Comparison of ENCODE assay signal across 38 cellular contexts in the genomic region with DNA sequence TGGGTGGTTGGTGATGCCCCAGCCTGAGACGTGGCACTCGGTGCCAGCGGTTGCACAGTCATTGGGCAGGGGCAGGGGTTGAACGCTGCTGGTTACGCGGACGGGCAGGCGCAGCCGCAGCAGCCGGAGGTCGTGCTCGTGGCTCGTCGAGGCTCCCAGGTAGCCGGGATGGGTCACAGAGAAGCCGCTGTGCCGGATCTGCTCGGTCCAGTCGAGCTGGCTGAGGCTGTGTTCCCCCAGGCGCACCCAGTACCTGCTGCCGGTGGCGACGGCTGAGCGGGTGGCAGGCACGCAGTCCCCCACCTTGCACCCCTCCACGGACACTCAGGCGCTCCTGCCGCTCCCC. TPM values are rescaled to one million over a fixed set of nuclear protein-coding genes. Genes with fewer than 3 reads are reported as not detected.
"Had no signal": no experiment of that assay in that cellular context is flagged by ENCODE, and none has a peak within 500 bp of the region (broad histone marks: within the 10 kb centered on the region; RNA-seq: fewer than 3 reads in every experiment).

No MANE protein-coding gene starts in this region.

- FAIRE-seq: colon, endometrium, endothelial cell of umbilical vein had no signal

- H3K4me3 ChIP-seq: adrenal gland, body of pancreas, esophagus squamous epithelium, gastroesophageal sphincter had no signal

- H3K36me3 ChIP-seq: adrenal gland, esophagus squamous epithelium, gastroesophageal sphincter, WERI-Rb-1 had no signal

- H3K27me3 ChIP-seq: body of pancreas had no signal

- H3K4me1 ChIP-seq: adrenal gland, gastroesophageal sphincter had no signal

- H3K9me3 ChIP-seq: adrenal gland, body of pancreas, esophagus squamous epithelium, gastroesophageal sphincter had no signal

- DNase-seq: activated B cell treated with CpG ODN at 0.5 μM for 24 hours; activated CD4-positive, alpha-beta memory T cell treated with anti-CD3 and anti-CD28 coated beads for 36 hours; activated CD4-positive, alpha-beta T cell treated with anti-CD3 and anti-CD28 coated beads for 36 hours; activated CD4-positive, alpha-beta T cell treated with anti-CD3 and anti-CD28 coated beads, Interleukin-2, amount 10 ng/mL, durations not matched to agents 24 days and 14 days; activated CD8-positive, alpha-beta memory T cell treated with anti-CD3 and anti-CD28 coated beads, Interleukin-2, amount 10 ng/mL, durations not matched to agents 7 days and 5 days; activated CD8-positive, alpha-beta memory T cell treated with anti-CD3 and anti-CD28 coated beads, Interleukin-2, amount 50 U/mL, for 4 hours; activated CD8-positive, alpha-beta T cell treated with anti-CD3 and anti-CD28 coated beads, Interleukin-2, amount 10 ng/mL, durations not matched to agents 7 days and 5 days; activated effector memory CD4-positive, alpha-beta T cell treated with anti-CD3 and anti-CD28 coated beads, Interleukin-2, amount 50 U/mL, for 16 hours; activated naive CD4-positive, alpha-beta T cell treated with anti-CD3 and anti-CD28 coated beads for 36 hours; activated naive CD8-positive, alpha-beta T cell treated with anti-CD3 and anti-CD28 coated beads for 36 hours; activated naive CD8-positive, alpha-beta T cell treated with anti-CD3 and anti-CD28 coated beads, Interleukin-2, amount 50 U/mL, for 24 hours; activated T-cell treated with anti-CD3 and anti-CD28 coated beads, Interleukin-2, amount 50 U/mL, for 1 hour; activated T-cell treated with anti-CD3 and anti-CD28 coated beads, Interleukin-2, amount 50 U/mL, for 48 hours; adrenal gland; amygdala; aorta; body of pancreas; caudate nucleus; effector CD8-positive, alpha-beta T cell; esophagus squamous epithelium; foreskin melanocyte; T-helper 1 cell; T-helper 17 cell; T1000; WERI-Rb-1 had no signal

- ATAC-seq: activated CD4-positive, alpha-beta T cell treated with anti-CD3 and anti-CD28 coated beads for 36 hours; activated CD8-positive, alpha-beta memory T cell treated with anti-CD3 and anti-CD28 coated beads, Interleukin-2, amount 10 ng/mL, durations not matched to agents 7 days and 5 days; activated CD8-positive, alpha-beta T cell treated with anti-CD3 and anti-CD28 coated beads, Interleukin-2, amount 10 ng/mL, durations not matched to agents 7 days and 5 days; activated naive CD8-positive, alpha-beta T cell treated with anti-CD3 and anti-CD28 coated beads, Interleukin-2, amount 50 U/mL, for 24 hours; body of pancreas; gastroesophageal sphincter; T-helper 17 cell had no signal

- H3K27ac ChIP-seq: adrenal gland, body of pancreas, epithelial cell of prostate, esophagus squamous epithelium, gastroesophageal sphincter, WERI-Rb-1 had no signal

RNA-seq across cellular contexts. Expression of gene KLK12, which starts 2.9 kb away (rescaled TPM):
- total RNA-seq: activated B cell treated with CpG ODN at 0.5 μM for 24 hours; activated CD4-positive, alpha-beta memory T cell treated with anti-CD3 and anti-CD28 coated beads for 36 hours; activated CD4-positive, alpha-beta T cell treated with anti-CD3 and anti-CD28 coated beads for 36 hours; activated CD4-positive, alpha-beta T cell treated with anti-CD3 and anti-CD28 coated beads, Interleukin-2, amount 10 ng/mL, durations not matched to agents 24 days and 14 days; activated CD8-positive, alpha-beta memory T cell treated with anti-CD3 and anti-CD28 coated beads for 36 hours; activated CD8-positive, alpha-beta memory T cell treated with anti-CD3 and anti-CD28 coated beads, Interleukin-2, amount 10 ng/mL, durations not matched to agents 7 days and 5 days; activated CD8-positive, alpha-beta T cell treated with anti-CD3 and anti-CD28 coated beads, Interleukin-2, amount 10 ng/mL, durations not matched to agents 7 days and 5 days; activated naive CD4-positive, alpha-beta T cell treated with anti-CD3 and anti-CD28 coated beads for 36 hours; activated naive CD8-positive, alpha-beta T cell treated with anti-CD3 and anti-CD28 coated beads for 36 hours; activated T-helper 1 cell treated with anti-CD3 and anti-CD28 coated beads, Interleukin-12 subunit alpha, Interleukin-12 subunit beta, Interleukin-2, Interleukin-4 antibody, amounts not matched to agents 30 ng/mL and 10 ng/mL and 1 ng/mL, durations not matched to agents 14 hours and 24 hours and 36 hours; activated T-helper 2 cell treated with anti-CD3 and anti-CD28 coated beads, Interferon-gamma antibody, Interleukin-2, Interleukin-4, amounts not matched to agents 10 μg/mL and 5 μg/mL and 100 μg/mL, durations not matched to agents 14 hours and 24 hours and 36 hours; adrenal gland; aorta; body of pancreas; chondrocyte; dermis microvascular lymphatic vessel endothelial cell; endothelial cell of umbilical vein; fibroblast of lung; fibroblast of villous mesenchyme; glomerular endothelial cell; T-helper 17 cell had no signal
- polyA plus RNA-seq: aorta, endothelial cell of umbilical vein, fibroblast of lung had no signal

RNA-seq across cellular contexts. Expression of gene KLK11, which starts 5.4 kb away (rescaled TPM):
- total RNA-seq: activated B cell treated with CpG ODN at 0.5 μM for 24 hours; activated CD4-positive, alpha-beta memory T cell treated with anti-CD3 and anti-CD28 coated beads for 36 hours; activated CD4-positive, alpha-beta T cell treated with anti-CD3 and anti-CD28 coated beads for 36 hours; activated CD4-positive, alpha-beta T cell treated with anti-CD3 and anti-CD28 coated beads, Interleukin-2, amount 10 ng/mL, durations not matched to agents 24 days and 14 days; activated CD8-positive, alpha-beta memory T cell treated with anti-CD3 and anti-CD28 coated beads for 36 hours; activated CD8-positive, alpha-beta memory T cell treated with anti-CD3 and anti-CD28 coated beads, Interleukin-2, amount 10 ng/mL, durations not matched to agents 7 days and 5 days; activated CD8-positive, alpha-beta T cell treated with anti-CD3 and anti-CD28 coated beads, Interleukin-2, amount 10 ng/mL, durations not matched to agents 7 days and 5 days; activated naive CD4-positive, alpha-beta T cell treated with anti-CD3 and anti-CD28 coated beads for 36 hours; activated naive CD8-positive, alpha-beta T cell treated with anti-CD3 and anti-CD28 coated beads for 36 hours; activated T-helper 1 cell treated with anti-CD3 and anti-CD28 coated beads, Interleukin-12 subunit alpha, Interleukin-12 subunit beta, Interleukin-2, Interleukin-4 antibody, amounts not matched to agents 30 ng/mL and 10 ng/mL and 1 ng/mL, durations not matched to agents 14 hours and 24 hours and 36 hours; activated T-helper 2 cell treated with anti-CD3 and anti-CD28 coated beads, Interferon-gamma antibody, Interleukin-2, Interleukin-4, amounts not matched to agents 10 μg/mL and 5 μg/mL and 100 μg/mL, durations not matched to agents 14 hours and 24 hours and 36 hours; adrenal gland; aorta; chondrocyte; dermis microvascular lymphatic vessel endothelial cell; endothelial cell of umbilical vein; fibroblast of lung; fibroblast of villous mesenchyme; glomerular endothelial cell; T-helper 17 cell had no signal
- polyA plus RNA-seq: endothelial cell of umbilical vein, fibroblast of lung had no signal

RNA-seq across cellular contexts. Expression of gene KLK10, which starts 12.3 kb away (rescaled TPM):
- total RNA-seq: activated B cell treated with CpG ODN at 0.5 μM for 24 hours; activated CD4-positive, alpha-beta memory T cell treated with anti-CD3 and anti-CD28 coated beads for 36 hours; activated CD4-positive, alpha-beta T cell treated with anti-CD3 and anti-CD28 coated beads for 36 hours; activated CD4-positive, alpha-beta T cell treated with anti-CD3 and anti-CD28 coated beads, Interleukin-2, amount 10 ng/mL, durations not matched to agents 24 days and 14 days; activated CD8-positive, alpha-beta memory T cell treated with anti-CD3 and anti-CD28 coated beads for 36 hours; activated CD8-positive, alpha-beta memory T cell treated with anti-CD3 and anti-CD28 coated beads, Interleukin-2, amount 10 ng/mL, durations not matched to agents 7 days and 5 days; activated CD8-positive, alpha-beta T cell treated with anti-CD3 and anti-CD28 coated beads, Interleukin-2, amount 10 ng/mL, durations not matched to agents 7 days and 5 days; activated naive CD4-positive, alpha-beta T cell treated with anti-CD3 and anti-CD28 coated beads for 36 hours; activated naive CD8-positive, alpha-beta T cell treated with anti-CD3 and anti-CD28 coated beads for 36 hours; activated T-helper 1 cell treated with anti-CD3 and anti-CD28 coated beads, Interleukin-12 subunit alpha, Interleukin-12 subunit beta, Interleukin-2, Interleukin-4 antibody, amounts not matched to agents 30 ng/mL and 10 ng/mL and 1 ng/mL, durations not matched to agents 14 hours and 24 hours and 36 hours; activated T-helper 2 cell treated with anti-CD3 and anti-CD28 coated beads, Interferon-gamma antibody, Interleukin-2, Interleukin-4, amounts not matched to agents 10 μg/mL and 5 μg/mL and 100 μg/mL, durations not matched to agents 14 hours and 24 hours and 36 hours; aorta; body of pancreas; chondrocyte; endothelial cell of umbilical vein; fibroblast of lung; fibroblast of villous mesenchyme; glomerular endothelial cell; T-helper 17 cell had no signal
- polyA plus RNA-seq: endothelial cell of umbilical vein had no signal

RNA-seq across cellular contexts. Expression of gene KLK8, which starts 30.4 kb away (rescaled TPM):
- total RNA-seq: activated B cell treated with CpG ODN at 0.5 μM for 24 hours; activated CD4-positive, alpha-beta memory T cell treated with anti-CD3 and anti-CD28 coated beads for 36 hours; activated CD4-positive, alpha-beta T cell treated with anti-CD3 and anti-CD28 coated beads for 36 hours; activated CD4-positive, alpha-beta T cell treated with anti-CD3 and anti-CD28 coated beads, Interleukin-2, amount 10 ng/mL, durations not matched to agents 24 days and 14 days; activated CD8-positive, alpha-beta memory T cell treated with anti-CD3 and anti-CD28 coated beads for 36 hours; activated CD8-positive, alpha-beta memory T cell treated with anti-CD3 and anti-CD28 coated beads, Interleukin-2, amount 10 ng/mL, durations not matched to agents 7 days and 5 days; activated CD8-positive, alpha-beta T cell treated with anti-CD3 and anti-CD28 coated beads, Interleukin-2, amount 10 ng/mL, durations not matched to agents 7 days and 5 days; activated naive CD4-positive, alpha-beta T cell treated with anti-CD3 and anti-CD28 coated beads for 36 hours; activated naive CD8-positive, alpha-beta T cell treated with anti-CD3 and anti-CD28 coated beads for 36 hours; activated T-helper 1 cell treated with anti-CD3 and anti-CD28 coated beads, Interleukin-12 subunit alpha, Interleukin-12 subunit beta, Interleukin-2, Interleukin-4 antibody, amounts not matched to agents 30 ng/mL and 10 ng/mL and 1 ng/mL, durations not matched to agents 14 hours and 24 hours and 36 hours; activated T-helper 2 cell treated with anti-CD3 and anti-CD28 coated beads, Interferon-gamma antibody, Interleukin-2, Interleukin-4, amounts not matched to agents 10 μg/mL and 5 μg/mL and 100 μg/mL, durations not matched to agents 14 hours and 24 hours and 36 hours; adrenal gland; aorta; body of pancreas; chondrocyte; dermis microvascular lymphatic vessel endothelial cell; endothelial cell of umbilical vein; fibroblast of lung; fibroblast of villous mesenchyme; glomerular endothelial cell; T-helper 17 cell had no signal
- polyA plus RNA-seq: aorta, endothelial cell of umbilical vein, fibroblast of lung had no signal

RNA-seq across cellular contexts. Expression of gene KLK13, which starts 33.0 kb away (rescaled TPM):
- total RNA-seq: activated B cell treated with CpG ODN at 0.5 μM for 24 hours; activated CD4-positive, alpha-beta memory T cell treated with anti-CD3 and anti-CD28 coated beads for 36 hours; activated CD4-positive, alpha-beta T cell treated with anti-CD3 and anti-CD28 coated beads for 36 hours; activated CD4-positive, alpha-beta T cell treated with anti-CD3 and anti-CD28 coated beads, Interleukin-2, amount 10 ng/mL, durations not matched to agents 24 days and 14 days; activated CD8-positive, alpha-beta memory T cell treated with anti-CD3 and anti-CD28 coated beads for 36 hours; activated CD8-positive, alpha-beta memory T cell treated with anti-CD3 and anti-CD28 coated beads, Interleukin-2, amount 10 ng/mL, durations not matched to agents 7 days and 5 days; activated CD8-positive, alpha-beta T cell treated with anti-CD3 and anti-CD28 coated beads, Interleukin-2, amount 10 ng/mL, durations not matched to agents 7 days and 5 days; activated naive CD4-positive, alpha-beta T cell treated with anti-CD3 and anti-CD28 coated beads for 36 hours; activated naive CD8-positive, alpha-beta T cell treated with anti-CD3 and anti-CD28 coated beads for 36 hours; activated T-helper 1 cell treated with anti-CD3 and anti-CD28 coated beads, Interleukin-12 subunit alpha, Interleukin-12 subunit beta, Interleukin-2, Interleukin-4 antibody, amounts not matched to agents 30 ng/mL and 10 ng/mL and 1 ng/mL, durations not matched to agents 14 hours and 24 hours and 36 hours; activated T-helper 2 cell treated with anti-CD3 and anti-CD28 coated beads, Interferon-gamma antibody, Interleukin-2, Interleukin-4, amounts not matched to agents 10 μg/mL and 5 μg/mL and 100 μg/mL, durations not matched to agents 14 hours and 24 hours and 36 hours; adrenal gland; aorta; chondrocyte; dermis microvascular lymphatic vessel endothelial cell; endothelial cell of umbilical vein; fibroblast of lung; fibroblast of villous mesenchyme; glomerular endothelial cell; T-helper 17 cell had no signal
- polyA plus RNA-seq: endothelial cell of umbilical vein, fibroblast of lung had no signal
